In the genomic region with DNA sequence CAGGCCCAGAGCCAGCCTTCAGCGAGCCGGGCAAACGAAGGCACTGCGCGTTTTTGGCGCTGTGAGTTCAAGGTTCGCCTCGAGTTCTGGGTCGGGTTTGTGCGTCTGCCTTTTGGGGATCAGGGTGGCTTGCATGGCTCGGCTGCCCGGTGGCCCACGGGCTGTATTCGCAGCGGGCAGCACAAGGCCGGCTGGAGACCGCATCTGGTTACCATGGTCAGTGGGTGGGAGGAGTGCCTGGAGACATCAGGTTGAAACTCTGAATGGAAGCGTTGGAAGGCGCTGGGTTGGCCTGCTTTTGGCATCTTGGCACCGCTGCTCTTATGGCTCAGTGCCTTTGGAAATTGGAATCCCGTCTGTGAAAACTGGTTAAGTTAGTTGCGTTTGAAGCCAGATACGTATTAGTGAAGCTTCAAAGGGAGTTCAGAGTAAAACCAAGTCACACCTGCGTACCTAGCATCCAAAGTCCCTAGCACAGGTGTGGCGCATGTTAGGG, we compare ENCODE assay signal across 9 cellular contexts. TPM values are rescaled to one million over a fixed set of nuclear protein-coding genes. Genes with fewer than 3 reads are reported as not detected.
A peak's percentile ranks its signal among the peaks of the same experiment; 100 is the strongest.
DNase-seq lines count a peak whose midpoint lies in the region; TF ChIP-seq lines count a peak whose summit lies in the region.
"Had no signal": no experiment of that assay in that cellular context is flagged by ENCODE, and none has a peak within 500 bp of the region (broad histone marks: within the 10 kb centered on the region; RNA-seq: fewer than 3 reads in every experiment).

No MANE protein-coding gene starts in this region.

- H3K27me3 ChIP-seq in sigmoid colon, result peaks cover 7 to 42% (median 18%) of the 10 kb centered on the region in 3 donors

- TF ChIP-seq CTCF in GM12864 (IDR thresholded peaks at IDR 0.05; ENCODE audit: low read depth, low read length, missing control alignments) (no peak), fibroblast of villous mesenchyme (IDR thresholded peaks at IDR 0.05; ENCODE audit: insufficient read depth, low read depth, low read length) (no peak), sigmoid colon (IDR thresholded peaks at IDR 0.05) (no peak)

- 19 to 21% methylated on average over 25 of the region's 25 CpGs for WGBS in sigmoid colon, 2 donors

- H3K9me3 ChIP-seq in SK-N-MC (ENCODE audit: low read depth, low read length), result no peaks in the 10 kb centered on the region
- H3K9me3 ChIP-seq in sigmoid colon, result peaks cover 0 to 4% (median 0%) of the 10 kb centered on the region in 4 donors

- DNase-seq in GM12864 (ENCODE audit: low read depth), result no peak
- DNase-seq in SK-N-MC (ENCODE audit: low read depth, low spot score), result no peak
- DNase-seq in fibroblast of villous mesenchyme (ENCODE audit: low read depth), result no peak
- no peak for DNase-seq in sigmoid colon
- DNase-seq in NCI-H187 treated with DMSO at 0.1 percent for 48 hours (lab: John Stamatoyannopoulos, UW), result no peak
- DNase-seq in NCI-H2227 (lab: John Stamatoyannopoulos, UW; ENCODE audit: unreplicated experiment), result no peak
- DNase-seq in NCI-H2029 treated with DMSO at 0.1 percent for 48 hours (lab: John Stamatoyannopoulos, UW), result no peak
- DNase-seq: Karpas-422 had no signal

- intact Hi-C loops in sigmoid colon (cut with DNase I), result no loop called here

- peaks cover 0 to 8% (median 7%) of the 10 kb centered on the region in 4 donors for H3K4me1 ChIP-seq in sigmoid colon

- H3K9ac ChIP-seq in SK-N-MC (ENCODE audit: insufficient read length), result no peak overlapping the region

- no peak for TF ChIP-seq POLR2A in sigmoid colon (IDR thresholded peaks at IDR 0.05)

- H3K36me3 ChIP-seq in SK-N-MC (ENCODE audit: insufficient read depth, low read length) (no peaks in the 10 kb centered on the region), sigmoid colon (no peaks in the 10 kb centered on the region)

- no peak for TF ChIP-seq EP300 in sigmoid colon (IDR thresholded peaks at IDR 0.05)

- H3K27ac ChIP-seq in SK-N-MC, result no peak overlapping the region
- no peak overlapping the region for H3K27ac ChIP-seq in sigmoid colon

- peak overlapping the region; percentile 40 for H3K4me3 ChIP-seq in GM12864 (ENCODE audit: low read depth, low read length)
- H3K4me3 ChIP-seq in SK-N-MC, result peak overlapping the region; percentile 69
- H3K4me3 ChIP-seq in fibroblast of villous mesenchyme (ENCODE audit: low read depth, low read length), result peak overlapping the region; percentile 53
- H3K4me3 ChIP-seq in sigmoid colon, result peak overlapping the region in 3 of 4 donors; percentile 25 to 41 (median 40)

RNA-seq across cellular contexts. Expression of a gene that starts 0.6 kb away (rescaled TPM):
- total RNA-seq in fibroblast of villous mesenchyme (2.9 and 7.8 TPM in 2 replicates), sigmoid colon (under 1 TPM in 3 of 4 donors, not detected in 1; under 0.01 TPM)
- under 1 TPM in 1 of 3 donors, not detected in 2; 0.03 TPM for polyA plus RNA-seq in sigmoid colon
- total RNA-seq: activated CD8-positive, alpha-beta memory T cell treated with anti-CD3 and anti-CD28 coated beads for 36 hours had no signal

RNA-seq across cellular contexts. Expression of a gene that starts 50.9 kb away (rescaled TPM):
- total RNA-seq in fibroblast of villous mesenchyme, result 9.3 and 27.2 TPM in 2 replicates
- 1 to 10 TPM; 4.1 to 7.8 (median 7.0) TPM for total RNA-seq in sigmoid colon
- polyA plus RNA-seq in sigmoid colon, result 1 to 10 TPM in 2 of 3 donors, under 1 TPM in 1; 0.92 to 3.1 (median 1.2) TPM
